Comparison of ENCODE assay signal across 34 cellular contexts in the genomic region with DNA sequence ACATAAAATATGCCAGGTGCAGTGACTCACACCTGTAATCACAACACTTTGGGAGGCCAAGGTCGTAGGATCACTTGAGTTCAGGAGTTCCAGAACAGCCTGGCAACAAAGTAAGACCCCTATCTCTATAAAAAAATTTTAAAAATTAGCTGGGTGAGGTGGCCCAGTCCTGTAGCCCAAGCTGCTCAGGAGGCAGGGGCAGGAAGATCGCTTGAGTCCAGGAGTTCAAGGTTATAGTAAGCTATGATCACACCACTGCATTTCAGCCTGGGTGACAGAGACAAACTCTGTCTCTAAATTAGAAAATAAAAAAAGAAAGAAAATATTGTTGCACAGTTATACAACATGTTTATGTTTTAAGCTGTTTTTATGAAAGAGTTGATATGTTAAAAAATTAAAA.
"Had no signal": no experiment of that assay in that cellular context is flagged by ENCODE, and none has a peak within 500 bp of the region (broad histone marks: within the 10 kb centered on the region; RNA-seq: fewer than 3 reads in every experiment).

No MANE protein-coding gene starts in this region.

- H3K4me3 ChIP-seq: MG63 had no signal

- H3K27me3 ChIP-seq: MG63 had no signal

- H3K9me3 ChIP-seq: MG63 had no signal

- DNase-seq: Karpas-422, Kasumi-1, MG63, MM.1S, MV-4-11, NCI-H1048, NCI-H1092, NCI-H1092 treated with DMSO at 0.1 percent for 48 hours, NCI-H1105, NCI-H1105 treated with DMSO at 0.1 percent for 48 hours, NCI-H1417, NCI-H1417 treated with DMSO at 0.1 percent for 48 hours, NCI-H1436, NCI-H1436 treated with DMSO at 0.1 percent for 48 hours, NCI-H146, NCI-H1694, NCI-H1694 treated with DMSO at 0.1 percent for 48 hours, NCI-H187, NCI-H187 treated with DMSO at 0.1 percent for 48 hours, NCI-H1930, NCI-H2029, NCI-H2029 treated with DMSO at 0.1 percent for 48 hours, NCI-H2081, NCI-H2081 treated with DMSO at 0.1 percent for 48 hours, NCI-H2107, NCI-H2171, NCI-H2171 treated with DMSO at 0.1 percent for 48 hours, NCI-H2227 treated with DMSO at 0.1 percent for 48 hours, NCI-H226, NCI-H345, NCI-H446, NCI-H446 treated with DMSO at 0.1 percent for 48 hours, NCI-H510A, NCI-H510A treated with DMSO at 0.1 percent for 48 hours had no signal
